Comparison of ENCODE assay signal across 8 cellular contexts in the genomic region with DNA sequence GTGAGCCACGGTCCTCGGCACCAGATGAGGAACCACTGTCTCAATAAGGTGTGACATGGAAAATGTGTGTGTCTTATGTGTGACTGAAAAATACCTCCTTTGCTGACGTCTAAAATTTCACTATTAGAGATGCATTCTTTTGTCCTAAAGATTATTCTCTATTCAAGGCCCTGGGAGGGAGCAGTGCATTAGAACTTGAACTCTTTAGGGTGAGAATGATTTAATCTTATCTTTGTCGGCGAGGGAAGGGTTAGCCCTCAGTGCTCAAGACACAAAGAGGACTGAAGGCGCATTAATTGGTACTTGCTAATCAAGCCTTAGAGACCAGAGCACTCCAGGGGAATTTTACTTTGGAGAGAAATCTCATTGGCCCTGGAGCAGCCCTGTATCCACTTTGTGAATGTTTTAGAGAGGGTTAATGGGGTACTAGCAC. TPM values are rescaled to one million over a fixed set of nuclear protein-coding genes. Genes with fewer than 3 reads are reported as not detected.
DNase-seq lines count a peak whose midpoint lies in the region; ATAC-seq and TF ChIP-seq lines count a peak whose summit lies in the region.

No MANE protein-coding gene starts in this region.

- 0 out of 3 replicates have a peak, but pooled peaks have one; percentile 5 for ATAC-seq in RWPE2 (ENCODE audit: low read depth)
- ATAC-seq in GM18511 (IDR thresholded peaks at IDR 0.05; ENCODE audit: unreplicated experiment), result no peak
- ATAC-seq in HG02571 (IDR thresholded peaks at IDR 0.05; ENCODE audit: unreplicated experiment), result no peak

- peaks cover 4% of the 10 kb centered on the region for H3K4me1 ChIP-seq in ES-I3 (ENCODE audit: insufficient read depth, low read length)
- peaks cover 18% of the 10 kb centered on the region for H3K4me1 ChIP-seq in RWPE2 (ENCODE audit: insufficient read depth, poor library complexity, severe bottlenecking)
- H3K4me1 ChIP-seq in esophagus squamous epithelium, result peaks cover 15 to 48% (median 26%) of the 10 kb centered on the region in 3 donors
- no peaks in the 10 kb centered on the region for H3K4me1 ChIP-seq in parathyroid adenoma

- H3K27ac ChIP-seq in RWPE2 (ENCODE audit: poor library complexity, severe bottlenecking) (no peak overlapping the region), esophagus squamous epithelium (peak overlapping the region; percentile 77 to 88 (median 82)), parathyroid adenoma (no peak overlapping the region)

- intact Hi-C loops in esophagus squamous epithelium (cut with DNase I), result loop anchor here (10.0 kb wide), 1 partner anchor 824 kb away; no protein-coding TSS in a partner anchor

- no peak for TF ChIP-seq CTCF in RWPE2 (IDR thresholded peaks at IDR 0.05; ENCODE audit: poor library complexity, severe bottlenecking)
- no peak for TF ChIP-seq CTCF in esophagus squamous epithelium (IDR thresholded peaks at IDR 0.05)
- TF ChIP-seq CTCF in parathyroid adenoma (IDR thresholded peaks at IDR 0.05), result no peak

- H3K27me3 ChIP-seq in RWPE2 (ENCODE audit: insufficient read depth, poor library complexity, severe bottlenecking) (no peaks in the 10 kb centered on the region), esophagus squamous epithelium (no peaks in the 10 kb centered on the region), parathyroid adenoma (ENCODE audit: control insufficient read depth, insufficient read depth, low read length) (no peaks in the 10 kb centered on the region)

- H3K36me3 ChIP-seq in ES-I3 (ENCODE audit: insufficient read depth, low read length), result no peaks in the 10 kb centered on the region
- H3K36me3 ChIP-seq in RWPE2 (ENCODE audit: low read depth), result no peaks in the 10 kb centered on the region
- no peaks in the 10 kb centered on the region for H3K36me3 ChIP-seq in esophagus squamous epithelium
- no peaks in the 10 kb centered on the region for H3K36me3 ChIP-seq in parathyroid adenoma (ENCODE audit: control insufficient read depth, insufficient read depth, low read length)

- peak overlapping the region; percentile 74 for H2AFZ ChIP-seq in parathyroid adenoma

- no peak for TF ChIP-seq POLR2A in esophagus squamous epithelium (IDR thresholded peaks at IDR 0.05)

- H3K79me2 ChIP-seq in parathyroid adenoma, result no peaks in the 10 kb centered on the region

- DNase-seq in RWPE2 (ENCODE audit: low spot score), result no peak
- no peak for DNase-seq in esophagus squamous epithelium (lab: John Stamatoyannopoulos, UW)
- no peak for DNase-seq in NCI-H2081 (lab: John Stamatoyannopoulos, UW)
- DNase-seq in A172 (ENCODE audit: low spot score), result no peak

- H3K4me2 ChIP-seq in parathyroid adenoma (ENCODE audit: low read length), result peak overlapping the region; percentile 73

- H3K4me3 ChIP-seq in RWPE2 (ENCODE audit: severe bottlenecking), result peak overlapping the region; percentile 37
- H3K4me3 ChIP-seq in esophagus squamous epithelium, result peak overlapping the region; percentile 33 to 80 (median 54)
- peak overlapping the region; percentile 47 for H3K4me3 ChIP-seq in parathyroid adenoma (ENCODE audit: low read depth, low read length)

- H3K9me3 ChIP-seq in ES-I3 (ENCODE audit: control insufficient read depth, insufficient read depth, low read length), result no peaks in the 10 kb centered on the region
- H3K9me3 ChIP-seq in RWPE2 (ENCODE audit: severe bottlenecking), result no peaks in the 10 kb centered on the region
- no peaks in the 10 kb centered on the region for H3K9me3 ChIP-seq in esophagus squamous epithelium
- H3K9me3 ChIP-seq in parathyroid adenoma (ENCODE audit: control insufficient read depth, low read length), result no peaks in the 10 kb centered on the region

- 0 to 17% methylated on average over 4 of the region's 6 CpGs for WGBS in esophagus squamous epithelium, 2 donors

- H3K9ac ChIP-seq in ES-I3 (ENCODE audit: low read depth, low read length) (peak overlapping the region; percentile 73; the same call in 1 of the 2 replicates), parathyroid adenoma (no peak overlapping the region)

RNA-seq across cellular contexts. Expression of a gene that starts 29.8 kb away (rescaled TPM):
- total RNA-seq in esophagus squamous epithelium, result not detected
- not detected in 2 replicates for total RNA-seq in A172 (2014; rRNA removed; shearing (Covaris generic))

Comparison
In these comparisons a context has a peak if more than half of its experiments do, and no peak if none do; other contexts are left out.
1. H3K27ac ChIP-seq: peak in esophagus squamous epithelium (4 of 4); none in RWPE2 (single experiment) and parathyroid adenoma (single experiment).
2. Peak in every context shown above with its lines, with median percentiles within 50 percentile points of each other: H3K4me3 ChIP-seq.